ENCODE assay signal across 1 cellular context in genomic region chr5:54404568-54404967, GRCh38.
TF ChIP-seq lines count a peak whose summit lies in the region.

No MANE protein-coding gene starts in this region.

TF ChIP-seq in endothelial cell of umbilical vein, 7 proteins besides CTCF, POLR2A, EP300 and RAD21:
- TF ChIP-seq MYC (IDR thresholded peaks at IDR 0.05; ENCODE audit: low read depth, low read length) (no peak), FOS (IDR thresholded peaks at IDR 0.05; ENCODE audit: borderline replicate concordance, insufficient read depth, low read length) (no peak), EZH2 (IDR thresholded peaks at IDR 0.05; ENCODE audit: borderline replicate concordance, low read depth, low read length, severe bottlenecking) (no peak), GATA2 (IDR thresholded peaks at IDR 0.05; ENCODE audit: insufficient read depth, insufficient read length, low read depth, low read length) (no peak), JUN (IDR thresholded peaks at IDR 0.05; ENCODE audit: borderline replicate concordance, insufficient read depth, insufficient read length, low read depth) (no peak), POLR2AphosphoS5 (IDR thresholded peaks at IDR 0.05; ENCODE audit: insufficient read depth, low read depth, low read length) (no peak), MAX (IDR thresholded peaks at IDR 0.05; ENCODE audit: insufficient read depth, insufficient read length) (no peak)
